In genomic region chr4:25632135-25632534, GRCh38 we compare ENCODE assay signal across 18 cellular contexts. TPM values are rescaled to one million over a fixed set of nuclear protein-coding genes. Genes with fewer than 3 reads are reported as not detected.
"Had no signal": no experiment of that assay in that cellular context is flagged by ENCODE, and none has a peak within 500 bp of the region (broad histone marks: within the 10 kb centered on the region; RNA-seq: fewer than 3 reads in every experiment).

No MANE protein-coding gene starts in this region.

- H3K36me3 ChIP-seq: left ventricle myocardium inferior, neutrophil, upper lobe of left lung had no signal

- H3K27me3 ChIP-seq: hepatocyte, neutrophil, upper lobe of left lung had no signal

- H3K9me3 ChIP-seq: left ventricle myocardium inferior, neutrophil, upper lobe of left lung had no signal

- DNase-seq: activated CD4-positive, alpha-beta T cell treated with anti-CD3 and anti-CD28 coated beads, Interleukin-2, amount 50 U/mL, for 4 hours; activated CD4-positive, CD25-positive, alpha-beta regulatory T cell treated with anti-CD3 and anti-CD28 coated beads, Interleukin-2, amount 50 U/mL, for 72 hours; activated naive CD4-positive, alpha-beta T cell; activated naive CD8-positive, alpha-beta T cell treated with anti-CD3 and anti-CD28 coated beads, Interleukin-2, amount 10 ng/mL, durations not matched to agents 7 days and 5 days; activated T-cell treated with anti-CD3 and anti-CD28 coated beads for 4 hours; aorta; kidney; left ventricle myocardium inferior; naive thymus-derived CD4-positive, alpha-beta T cell; stimulated activated naive CD8-positive, alpha-beta T cell treated with anti-CD3 and anti-CD28 coated beads, Interleukin-15, Interleukin-2, amounts not matched to agents 100 U/mL and 50 U/mL, for 24 hours; T-helper 1 cell; T1000; upper lobe of left lung had no signal

- H2AFZ ChIP-seq: hepatocyte, parathyroid adenoma had no signal

- ATAC-seq: naive thymus-derived CD4-positive, alpha-beta T cell; stimulated activated naive CD8-positive, alpha-beta T cell treated with anti-CD3 and anti-CD28 coated beads, Interleukin-15, Interleukin-2, amounts not matched to agents 100 U/mL and 50 U/mL, for 24 hours had no signal

- H3K4me1 ChIP-seq: left ventricle myocardium inferior, parathyroid adenoma, upper lobe of left lung had no signal

- H3K9ac ChIP-seq: parathyroid adenoma had no signal

- H3K4me3 ChIP-seq: hepatocyte, left ventricle myocardium inferior, smooth muscle cell, upper lobe of left lung had no signal

- H3K27ac ChIP-seq: hepatocyte, left ventricle myocardium inferior, neutrophil, parathyroid adenoma, upper lobe of left lung had no signal

- H3K4me2 ChIP-seq: hepatocyte, smooth muscle cell had no signal

RNA-seq across cellular contexts. Expression of gene SLC34A2, which starts 23.5 kb away (rescaled TPM):
- total RNA-seq: activated naive CD8-positive, alpha-beta T cell treated with anti-CD3 and anti-CD28 coated beads, Interleukin-2, amount 10 ng/mL, durations not matched to agents 7 days and 5 days; glomerular endothelial cell; left ventricle myocardium inferior; naive thymus-derived CD4-positive, alpha-beta T cell had no signal
- polyA plus RNA-seq: naive thymus-derived CD4-positive, alpha-beta T cell; smooth muscle cell had no signal
